Comparison of ENCODE assay signal across 18 cellular contexts in genomic region chr1:201002510-201002909, GRCh38.
"Had no signal": no experiment of that assay in that cellular context is flagged by ENCODE, and none has a peak within 500 bp of the region (broad histone marks: within the 10 kb centered on the region; RNA-seq: fewer than 3 reads in every experiment).

No MANE protein-coding gene starts in this region.

- FAIRE-seq: astrocyte, islet of Langerhans had no signal

- H3K4me3 Mint-ChIP-seq: natural killer cell had no signal

- ATAC-seq: gastrocnemius medialis, natural killer cell, psoas muscle, sciatic nerve had no signal

- H3K27ac ChIP-seq: cardiac muscle cell, coronary artery, gastrocnemius medialis, heart right ventricle, psoas muscle, SJSA1, tibial artery had no signal

- H3K9me3 ChIP-seq: gastrocnemius medialis, heart right ventricle, psoas muscle, SJSA1, tibial artery had no signal

- H3K9me3 Mint-ChIP-seq: natural killer cell had no signal

- H3K4me3 ChIP-seq: cardiac muscle cell, coronary artery, gastrocnemius medialis, heart right ventricle, psoas muscle, SJSA1, tibial artery had no signal

- H3K4me1 ChIP-seq: gastrocnemius medialis, heart right ventricle, psoas muscle, SJSA1, tibial artery had no signal

- H3K36me3 ChIP-seq: cardiac muscle cell, gastrocnemius medialis, SJSA1 had no signal

- DNase-seq: activated CD4-positive, alpha-beta T cell treated with anti-CD3 and anti-CD28 coated beads for 4 hours; effector CD4-positive, alpha-beta T cell; gastrocnemius medialis; heart right ventricle; mammary epithelial cell; natural killer cell; nucleus accumbens; stimulated activated CD4-positive, alpha-beta T cell treated with anti-CD3 and anti-CD28 coated beads, Interleukin-4, amount 100 ng/mL, for 1 hour; stimulated activated CD8-positive, alpha-beta memory T cell treated with anti-CD3 and anti-CD28 coated beads, Interleukin-4, amount 100 ng/mL, for 48 hours; T-helper 9 cell; tibial artery had no signal

- H3K27me3 ChIP-seq: cardiac muscle cell, gastrocnemius medialis, heart right ventricle, SJSA1, tibial artery had no signal
